14 cellular contexts compared by ENCODE assay signal in genomic region chr11:131378931-131379330, GRCh38. TPM values are rescaled to one million over a fixed set of nuclear protein-coding genes. Genes with fewer than 3 reads are reported as not detected.
DNase-seq lines count a peak whose midpoint lies in the region; ATAC-seq and TF ChIP-seq lines count a peak whose summit lies in the region.
"Had no signal": no experiment of that assay in that cellular context is flagged by ENCODE, and none has a peak within 500 bp of the region (broad histone marks: within the 10 kb centered on the region; RNA-seq: fewer than 3 reads in every experiment).

No MANE protein-coding gene starts in this region.

- H3K9me3 Mint-ChIP-seq in stimulated activated naive B cell treated with anti-CD40 and anti-IgM and Interleukin-4, amounts not matched to agents 10 μg/mL and 1 μg/mL and 100 μg/mL, for 72 hours = peaks cover 0 to 2% of the 10 kb centered on the region in 2 donors

- TF ChIP-seq CTCF in upper lobe of left lung (IDR thresholded peaks at IDR 0.05) = no peak

- no peaks in the 10 kb centered on the region for H3K4me1 Mint-ChIP-seq in stimulated activated naive B cell treated with anti-CD40 and anti-IgM and Interleukin-4, amounts not matched to agents 10 μg/mL and 1 μg/mL and 100 μg/mL, for 72 hours

- H3K27ac Mint-ChIP-seq in stimulated activated naive B cell treated with anti-CD40 and anti-IgM and Interleukin-4, amounts not matched to agents 10 μg/mL and 1 μg/mL and 100 μg/mL, for 72 hours = no peak overlapping the region
- H3K27ac Mint-ChIP-seq: activated CD8-positive, alpha-beta T cell treated with anti-CD3 and anti-CD28 coated beads, Interleukin-2, amount 10 ng/mL, durations not matched to agents 7 days and 5 days had no signal

- no peaks in the 10 kb centered on the region for H3K27me3 ChIP-seq in upper lobe of left lung
- H3K27me3 ChIP-seq: cardiac muscle cell had no signal

- no peak overlapping the region for H3K27ac ChIP-seq in upper lobe of left lung
- H3K27ac ChIP-seq: cardiac muscle cell, tibial nerve had no signal

- H3K4me1 ChIP-seq in upper lobe of left lung = no peaks in the 10 kb centered on the region
- H3K4me1 ChIP-seq: tibial nerve had no signal

- no peaks in the 10 kb centered on the region for H3K36me3 ChIP-seq in upper lobe of left lung
- H3K36me3 ChIP-seq: cardiac muscle cell, tibial nerve had no signal

- no peak for TF ChIP-seq POLR2A in upper lobe of left lung (IDR thresholded peaks at IDR 0.05)

- H3K36me3 Mint-ChIP-seq in stimulated activated naive B cell treated with anti-CD40 and anti-IgM and Interleukin-4, amounts not matched to agents 10 μg/mL and 1 μg/mL and 100 μg/mL, for 72 hours = no peaks in the 10 kb centered on the region

- DNase-seq in stimulated activated naive B cell treated with anti-CD40 and anti-IgM and Interleukin-4, amounts not matched to agents 10 μg/mL and 1 μg/mL and 100 μg/mL, for 72 hours = no peak
- DNase-seq in upper lobe of left lung (no peak), sciatic nerve (ENCODE audit: low spot score) (no peak), OCI-M1 (lab: John Stamatoyannopoulos, UW) (no peak)
- DNase-seq: activated CD8-positive, alpha-beta T cell treated with anti-CD3 and anti-CD28 coated beads, Interleukin-2, amount 10 ng/mL, durations not matched to agents 7 days and 5 days; activated naive CD4-positive, alpha-beta T cell treated with Interleukin-2 at 50 U/mL for 16 hours; NCI-H1105; NCI-H446 treated with DMSO at 0.1 percent for 48 hours had no signal

- no peak overlapping the region for H3K4me3 ChIP-seq in upper lobe of left lung
- H3K4me3 ChIP-seq: cardiac muscle cell, lung, tibial nerve had no signal

- ATAC-seq in GM19351 (IDR thresholded peaks at IDR 0.05; ENCODE audit: unreplicated experiment) (peak; percentile 90), HG02642 (IDR thresholded peaks at IDR 0.05; ENCODE audit: poor library complexity, unreplicated experiment) (peak; percentile 85), HG03457 (IDR thresholded peaks at IDR 0.05; ENCODE audit: unreplicated experiment) (peak; percentile 71), upper lobe of left lung (ENCODE audit: low FRiP score in 2 of 2) (no peak), sciatic nerve (no peak)
- ATAC-seq in stimulated activated naive B cell treated with anti-CD40 and anti-IgM and Interleukin-4, amounts not matched to agents 10 μg/mL and 1 μg/mL and 100 μg/mL, for 72 hours (replicated peaks) = peak; percentile 63 to 92
- ATAC-seq: activated CD8-positive, alpha-beta T cell treated with anti-CD3 and anti-CD28 coated beads, Interleukin-2, amount 10 ng/mL, durations not matched to agents 7 days and 5 days had no signal

- H3K9me3 ChIP-seq in upper lobe of left lung = no peaks in the 10 kb centered on the region
- H3K9me3 ChIP-seq: tibial nerve had no signal

- no peak for TF ChIP-seq EP300 in upper lobe of left lung (IDR thresholded peaks at IDR 0.05)

- intact Hi-C loops in sciatic nerve (cut with DNase I) = no loop called here

- H3K27me3 Mint-ChIP-seq in stimulated activated naive B cell treated with anti-CD40 and anti-IgM and Interleukin-4, amounts not matched to agents 10 μg/mL and 1 μg/mL and 100 μg/mL, for 72 hours = peaks cover 0 to 3% of the 10 kb centered on the region in 2 donors

- WGBS in upper lobe of left lung, 2 donors = 67 to 80% methylated on average over 1 of the region's 1 CpG

- no peak overlapping the region for H3K4me3 Mint-ChIP-seq in stimulated activated naive B cell treated with anti-CD40 and anti-IgM and Interleukin-4, amounts not matched to agents 10 μg/mL and 1 μg/mL and 100 μg/mL, for 72 hours
- H3K4me3 Mint-ChIP-seq: activated CD8-positive, alpha-beta T cell treated with anti-CD3 and anti-CD28 coated beads, Interleukin-2, amount 10 ng/mL, durations not matched to agents 7 days and 5 days had no signal

RNA-seq across cellular contexts. Expression of gene NTM, which starts 8.5 kb away (rescaled TPM):
- total RNA-seq in upper lobe of left lung (100 to 1,000 TPM in 4 of 6 donors, 10 to 100 TPM in 1, 1 to 10 TPM in 1; 4.1 to 151 (median 115) TPM), sciatic nerve (19.5 TPM)
- total RNA-seq: activated CD8-positive, alpha-beta T cell treated with anti-CD3 and anti-CD28 coated beads, Interleukin-2, amount 10 ng/mL, durations not matched to agents 7 days and 5 days had no signal

Comparison
In these comparisons a context has a peak if more than half of its experiments do, and no peak if none do; other contexts are left out.
1. ATAC-seq: peak in GM19351 (single experiment), HG02642 (single experiment), HG03457 (single experiment) and stimulated activated naive B cell treated with anti-CD40 and anti-IgM and Interleukin-4, amounts not matched to agents 10 μg/mL and 1 μg/mL and 100 μg/mL, for 72 hours (2 of 2); none in upper lobe of left lung (0 of 2) and sciatic nerve (single experiment).